In the genomic region with DNA sequence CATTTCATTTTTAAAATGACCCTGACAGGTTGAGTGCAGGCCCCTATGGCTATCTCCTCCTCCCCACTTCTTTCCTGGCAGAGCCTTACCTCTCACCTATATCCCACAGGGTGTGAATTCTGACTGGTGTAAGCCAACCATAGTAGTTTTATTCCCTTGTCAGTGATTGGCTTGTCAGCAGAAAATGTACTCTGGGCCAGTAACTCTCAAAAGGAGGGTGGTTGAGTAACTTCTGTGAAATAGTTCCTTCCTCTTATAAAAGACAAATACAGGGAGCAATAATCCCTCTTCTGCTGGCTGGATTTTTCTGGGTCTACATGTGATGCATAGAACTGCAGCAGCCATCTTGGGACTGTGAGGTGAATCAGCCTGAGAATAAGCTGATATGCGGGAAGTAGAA, we compare ENCODE assay signal across 18 cellular contexts.
DNase-seq lines count a peak whose midpoint lies in the region; ATAC-seq and TF ChIP-seq lines count a peak whose summit lies in the region.
"Had no signal": no experiment of that assay in that cellular context is flagged by ENCODE, and none has a peak within 500 bp of the region (broad histone marks: within the 10 kb centered on the region; RNA-seq: fewer than 3 reads in every experiment).

No MANE protein-coding gene starts in this region.

- H3K9ac ChIP-seq in mesendoderm (ENCODE audit: low read length) = no peak overlapping the region

- no peaks in the 10 kb centered on the region for H3K79me1 ChIP-seq in mesendoderm (ENCODE audit: low read length)

- H3K4me3 ChIP-seq in choroid plexus epithelial cell (ENCODE audit: low read depth, low read length) = no peak overlapping the region
- H3K4me3 ChIP-seq in mucosa of descending colon = no peak overlapping the region
- H3K4me3 ChIP-seq in gastrocnemius medialis = no peak overlapping the region
- H3K4me3 ChIP-seq in mesendoderm (ENCODE audit: low read length) = no peak overlapping the region
- H3K4me3 ChIP-seq: vagina had no signal

- CTCF ChIA-PET in Calu3 (lab: Charles Lee) = no interaction called here

- no peak overlapping the region for H2BK120ac ChIP-seq in mesendoderm (ENCODE audit: low read depth, low read length)

- H2BK15ac ChIP-seq in mesendoderm (replicated peaks; ENCODE audit: low read depth) = no peak overlapping the region

- no TSS peak for BruUV-seq in Calu3 (replicated peaks; lab: Mats Ljungman, UMichigan)

- no peak overlapping the region for H3K18ac ChIP-seq in mesendoderm (ENCODE audit: low read length)

- H3K27ac Mint-ChIP-seq in Calu3 (ENCODE audit: unreplicated experiment) = peak overlapping the region; percentile 59
- H3K27ac Mint-ChIP-seq: stimulated activated naive CD8-positive, alpha-beta T cell treated with anti-CD3 and anti-CD28 coated beads, Interleukin-15, amount 100 ng/mL, for 72 hours; WTC11 had no signal

- H3K27me3 Mint-ChIP-seq in Calu3 (ENCODE audit: unreplicated experiment) = no peaks in the 10 kb centered on the region
- H3K27me3 Mint-ChIP-seq: stimulated activated naive CD8-positive, alpha-beta T cell treated with anti-CD3 and anti-CD28 coated beads, Interleukin-15, amount 100 ng/mL, for 72 hours had no signal

- ATAC-seq in mucosa of descending colon (peak; percentile 65), gastrocnemius medialis (no peak)
- ATAC-seq: HepG2; stimulated activated naive CD8-positive, alpha-beta T cell treated with anti-CD3 and anti-CD28 coated beads, Interleukin-15, amount 100 ng/mL, for 72 hours; WTC11 had no signal

- H3K27ac ChIP-seq in gastrocnemius medialis = no peak overlapping the region
- H3K27ac ChIP-seq in mesendoderm (ENCODE audit: low read depth, low read length) = no peak overlapping the region
- H3K27ac ChIP-seq: vagina had no signal

- peak overlapping the region; percentile 10 for H3K4me3 Mint-ChIP-seq in Calu3 (ENCODE audit: low read depth, unreplicated experiment)
- H3K4me3 Mint-ChIP-seq: stimulated activated naive CD8-positive, alpha-beta T cell treated with anti-CD3 and anti-CD28 coated beads, Interleukin-15, amount 100 ng/mL, for 72 hours; WTC11 had no signal

- peaks cover 16% of the 10 kb centered on the region for H3K4me1 Mint-ChIP-seq in Calu3 (ENCODE audit: low read depth, unreplicated experiment)
- H3K4me1 Mint-ChIP-seq: WTC11 had no signal

- no peaks in the 10 kb centered on the region for H3K79me2 ChIP-seq in mesendoderm (ENCODE audit: control insufficient read depth, insufficient read depth, low read length)

- H3K4ac ChIP-seq in mesendoderm (ENCODE audit: low read depth, low read length) = no peak overlapping the region

- no peak overlapping the region for H3K23ac ChIP-seq in mesendoderm (ENCODE audit: low read length)

- H4K5ac ChIP-seq in mesendoderm (ENCODE audit: low read length) = no peak overlapping the region

- TF ChIP-seq CTCF in Calu3 (IDR thresholded peaks at IDR 0.05; ENCODE audit: unreplicated experiment) (no peak), choroid plexus epithelial cell (conservative IDR thresholded peaks at IDR 0.05; ENCODE audit: low read depth, low read length) (no peak), mucosa of descending colon (IDR thresholded peaks at IDR 0.05) (no peak), gastrocnemius medialis (IDR thresholded peaks at IDR 0.05 in 4 of 5, conservative IDR thresholded peaks at IDR 0.05 in 1 of 5) (no peak)

- H4K8ac ChIP-seq in mesendoderm (ENCODE audit: low read depth, low read length) = no peak overlapping the region

- H3K36me3 ChIP-seq in mucosa of descending colon (ENCODE audit: low read depth) = no peaks in the 10 kb centered on the region
- peaks cover 0 to 57% of the 10 kb centered on the region in 2 donors for H3K36me3 ChIP-seq in gastrocnemius medialis
- no peaks in the 10 kb centered on the region for H3K36me3 ChIP-seq in mesendoderm (ENCODE audit: control insufficient read depth, insufficient read depth, low read length)

- H2BK5ac ChIP-seq in mesendoderm (ENCODE audit: low read length) = no peak overlapping the region

- H3K27me3 ChIP-seq in gastrocnemius medialis (no peaks in the 10 kb centered on the region), mesendoderm (ENCODE audit: insufficient read depth, low read length, poor library complexity) (no peaks in the 10 kb centered on the region)
- H3K27me3 ChIP-seq: vagina had no signal

- in situ Hi-C loops in gastrocnemius medialis (cut with MboI; ENCODE audit: low sequenced_read_pairs in 4 of 4) = no loop called here

- DNase-seq in Calu3 (no peak), MV-4-11 (lab: John Stamatoyannopoulos, UW) (peak; percentile 48), choroid plexus epithelial cell (ENCODE audit: low read depth) (peak; percentile 68), mucosa of descending colon (no peak), posterior vena cava (ENCODE audit: low spot score) (no peak), NCI-H1417 (lab: John Stamatoyannopoulos, UW) (no peak), gastrocnemius medialis (no peak), mesendoderm (no peak)
- DNase-seq: activated effector memory CD4-positive, alpha-beta T cell treated with anti-CD3 and anti-CD28 coated beads, Interleukin-2, amount 50 U/mL, for 16 hours; C1 segment of cervical spinal cord; midbrain; NCI-H1105; nucleus accumbens; stimulated activated CD4-positive, alpha-beta T cell treated with anti-CD3 and anti-CD28 coated beads, Interleukin-12 subunit alpha, Interleukin-12 subunit beta, amount 100 ng/mL, for 4 hours; stimulated activated naive CD8-positive, alpha-beta T cell treated with anti-CD3 and anti-CD28 coated beads, Interleukin-15, amount 100 ng/mL, for 72 hours had no signal

- H3K9me3 Mint-ChIP-seq in Calu3 (ENCODE audit: low read depth, unreplicated experiment) = no peaks in the 10 kb centered on the region
- H3K9me3 Mint-ChIP-seq: stimulated activated naive CD8-positive, alpha-beta T cell treated with anti-CD3 and anti-CD28 coated beads, Interleukin-15, amount 100 ng/mL, for 72 hours; WTC11 had no signal

- TF ChIP-seq POLR2A in gastrocnemius medialis (IDR thresholded peaks at IDR 0.05) = no peak

- no peak overlapping the region for H2AK5ac ChIP-seq in mesendoderm (ENCODE audit: low read length)

- H3K4me1 ChIP-seq in mucosa of descending colon (ENCODE audit: low read depth) = no peaks in the 10 kb centered on the region
- peaks cover 0 to 3% of the 10 kb centered on the region in 2 donors for H3K4me1 ChIP-seq in gastrocnemius medialis
- no peaks in the 10 kb centered on the region for H3K4me1 ChIP-seq in mesendoderm (ENCODE audit: control insufficient read depth, low read depth, low read length)
- H3K4me1 ChIP-seq: vagina had no signal

- H3K4me2 ChIP-seq in mesendoderm (ENCODE audit: low read length) = no peak overlapping the region

- WGBS in mesendoderm (ENCODE audit: extremely low coverage, insufficient coverage, low lambda C conversion rate) = no CpG with 5 or more reads among the region's 1 CpG

- H3K36me3 Mint-ChIP-seq in Calu3 (ENCODE audit: insufficient read depth, unreplicated experiment) = peaks cover 47% of the 10 kb centered on the region

- H3K9me3 ChIP-seq in mucosa of descending colon (no peaks in the 10 kb centered on the region), gastrocnemius medialis (no peaks in the 10 kb centered on the region)
- H3K9me3 ChIP-seq: vagina had no signal

- intact Hi-C loops in Calu3 (cut with micrococcal nuclease; ENCODE audit: unreplicated experiment) (loop anchor here (5.0 kb wide), 1 partner anchor 224 kb away; no protein-coding TSS in a partner anchor), mucosa of descending colon (cut with DNase I, micrococcal nuclease) (no loop called here), posterior vena cava (cut with DNase I) (no loop called here), gastrocnemius medialis (cut with DNase I; ENCODE audit: low total_unique reads) (loop anchor here (10.0 kb wide), 1 partner anchor 227 kb away; no protein-coding TSS in a partner anchor)

- H3K56ac ChIP-seq in mesendoderm (ENCODE audit: low read length) = no peak overlapping the region

Comparison
In these comparisons a context has a peak if more than half of its experiments do, and no peak if none do; other contexts are left out.
1. DNase-seq: peak in MV-4-11 (single experiment) and choroid plexus epithelial cell (single experiment); none in Calu3 (single experiment), mucosa of descending colon (0 of 3), posterior vena cava (single experiment), NCI-H1417 (0 of 3), gastrocnemius medialis (0 of 2) and mesendoderm (single experiment).
2. intact Hi-C loops: an anchor here in Calu3 (5.0 kb wide) and gastrocnemius medialis (10.0 kb wide); none called in mucosa of descending colon and posterior vena cava.